ENCODE assay signal across 13 cellular contexts in genomic region chr17:71633391-71633849, GRCh38.
DNase-seq lines count a peak whose midpoint lies in the region; ATAC-seq and TF ChIP-seq lines count a peak whose summit lies in the region.
"Had no signal": no experiment of that assay in that cellular context is flagged by ENCODE, and none has a peak within 500 bp of the region (broad histone marks: within the 10 kb centered on the region; RNA-seq: fewer than 3 reads in every experiment).

No MANE protein-coding gene starts in this region.

- no peak for TF ChIP-seq CTCF in foreskin fibroblast (IDR thresholded peaks at IDR 0.05; ENCODE audit: low read depth, low read length)
- TF ChIP-seq CTCF in upper lobe of right lung (IDR thresholded peaks at IDR 0.05) = no peak
- no peak for TF ChIP-seq CTCF in vagina (IDR thresholded peaks at IDR 0.05)

- H3K4me1 ChIP-seq in upper lobe of right lung (peaks cover 10% of the 10 kb centered on the region), vagina (no peaks in the 10 kb centered on the region)
- H3K4me1 ChIP-seq in effector memory CD4-positive, alpha-beta T cell (ENCODE audit: control insufficient read depth, insufficient read depth, low read length, poor library complexity, severe bottlenecking) = no peaks in the 10 kb centered on the region
- H3K4me1 ChIP-seq: BE2C, tibial artery had no signal

- no peaks in the 10 kb centered on the region for H3K9me3 ChIP-seq in upper lobe of right lung
- H3K9me3 ChIP-seq in vagina = no peaks in the 10 kb centered on the region
- H3K9me3 ChIP-seq in effector memory CD4-positive, alpha-beta T cell (ENCODE audit: control insufficient read depth, low read length) = no peaks in the 10 kb centered on the region
- H3K9me3 ChIP-seq: BE2C, neutrophil, tibial artery had no signal

- H3K36me3 ChIP-seq in upper lobe of right lung (no peaks in the 10 kb centered on the region), vagina (no peaks in the 10 kb centered on the region)
- no peaks in the 10 kb centered on the region for H3K36me3 ChIP-seq in effector memory CD4-positive, alpha-beta T cell (ENCODE audit: control insufficient read depth, insufficient read depth, low read length)
- H3K36me3 ChIP-seq: BE2C, neutrophil, tibial artery had no signal

- DNase-seq in NCI-H748 (lab: John Stamatoyannopoulos, UW; ENCODE audit: unreplicated experiment) (peak; percentile 27), NCI-H748 treated with DMSO at 0.1 percent for 48 hours (lab: John Stamatoyannopoulos, UW) (no peak), SW 1271 (lab: John Stamatoyannopoulos, UW) (peak; percentile 89 to 97), foreskin fibroblast (peak; percentile 88 to 91), upper lobe of right lung (no peak), NCI-H524 (lab: John Stamatoyannopoulos, UW) (no peak), vagina (ENCODE audit: extremely low spot score in 2 of 2) (no peak)
- no peak for DNase-seq in effector memory CD4-positive, alpha-beta T cell
- DNase-seq: BE2C; KG1; NK-92 treated with Interleukin-12 subunit alpha and Interleukin-12 subunit beta, amount 100 ng/mL, for 24 hours; tibial artery had no signal

- intact Hi-C loops in upper lobe of right lung (cut with DNase I) (no loop called here), vagina (cut with DNase I) (loop anchor here (5.0 kb wide), 1 partner anchor 1626 kb away; no protein-coding TSS in a partner anchor)

- TF ChIP-seq POLR2A in vagina (IDR thresholded peaks at IDR 0.05) = no peak

- H3K4me3 ChIP-seq in foreskin fibroblast (ENCODE audit: low read depth in 1 of 2, low read length in 2 of 2) (no peak overlapping the region), upper lobe of right lung (no peak overlapping the region), vagina (no peak overlapping the region)
- no peak overlapping the region for H3K4me3 ChIP-seq in effector memory CD4-positive, alpha-beta T cell (ENCODE audit: insufficient read depth, low read depth, low read length, poor library complexity, severe bottlenecking)
- H3K4me3 ChIP-seq: tibial artery had no signal

- H3K27me3 ChIP-seq in upper lobe of right lung = no peaks in the 10 kb centered on the region
- H3K27me3 ChIP-seq in vagina = no peaks in the 10 kb centered on the region
- H3K27me3 ChIP-seq in effector memory CD4-positive, alpha-beta T cell (replicated peaks; ENCODE audit: control insufficient read depth, insufficient read depth, low read length, poor library complexity, severe bottlenecking) = no peaks in the 10 kb centered on the region
- H3K27me3 ChIP-seq: BE2C, neutrophil, tibial artery had no signal

- ATAC-seq in upper lobe of right lung = peak; percentile 82

- H3K27ac ChIP-seq in upper lobe of right lung = no peak overlapping the region
- no peak overlapping the region for H3K27ac ChIP-seq in vagina
- H3K27ac ChIP-seq in effector memory CD4-positive, alpha-beta T cell (ENCODE audit: insufficient read depth, low read length, poor library complexity, severe bottlenecking) = no peak overlapping the region
- H3K27ac ChIP-seq: neutrophil, tibial artery had no signal

Comparison
In these comparisons a context has a peak if more than half of its experiments do, and no peak if none do; other contexts are left out.
1. DNase-seq: peak in NCI-H748 (single experiment), SW 1271 (2 of 2) and foreskin fibroblast (2 of 2); none in NCI-H748 treated with DMSO at 0.1 percent for 48 hours (single experiment), upper lobe of right lung (single experiment), NCI-H524 (0 of 2), vagina (0 of 2) and effector memory CD4-positive, alpha-beta T cell (0 of 3).